ENCODE assay signal across 8 cellular contexts in the genomic region with DNA sequence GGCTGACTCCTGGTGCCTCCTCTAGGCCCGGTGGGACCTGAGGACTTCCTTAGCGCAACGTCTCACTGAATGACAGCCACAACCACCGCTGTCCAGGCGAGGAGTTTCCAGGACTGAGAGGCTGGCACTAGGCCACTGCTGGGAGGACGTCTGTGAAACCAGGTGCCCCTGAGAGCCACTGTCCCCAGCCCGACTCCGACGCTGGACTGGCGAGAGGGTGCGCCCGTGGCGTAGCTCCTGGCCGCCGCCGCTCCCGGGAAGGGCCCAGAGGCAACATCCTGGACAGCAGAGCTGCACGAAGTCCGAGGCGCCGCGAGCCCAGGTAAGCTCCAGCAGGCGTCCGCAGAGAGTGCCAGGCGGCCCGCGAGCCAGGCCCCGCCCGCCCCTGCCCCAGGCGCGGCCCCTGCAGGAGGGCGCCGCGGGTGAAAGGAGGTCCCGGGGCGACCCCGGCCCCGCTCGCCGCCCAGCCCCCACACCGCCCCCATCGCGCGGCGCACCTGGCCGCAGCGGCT. TPM values are rescaled to one million over a fixed set of nuclear protein-coding genes. Genes with fewer than 3 reads are reported as not detected.
A peak's percentile ranks its signal among the peaks of the same experiment; 100 is the strongest.
DNase-seq lines count a peak whose midpoint lies in the region; ATAC-seq and TF ChIP-seq lines count a peak whose summit lies in the region.

No MANE protein-coding gene starts in this region.

- H3K27me3 Mint-ChIP-seq in neural progenitor cell (ENCODE audit: insufficient read depth, low read depth): peaks cover 3% of the 10 kb centered on the region

- H4K20me1 ChIP-seq in neural progenitor cell (ENCODE audit: low read depth): peaks cover 51% of the 10 kb centered on the region

- ATAC-seq in HG02763 (IDR thresholded peaks at IDR 0.05; ENCODE audit: unreplicated experiment) (peak; percentile 11), foreskin keratinocyte (peak; percentile 41)

- H3K4me3 Mint-ChIP-seq in neural progenitor cell: peak overlapping the region; percentile 88

- H3K4me2 ChIP-seq in neural progenitor cell: peak overlapping the region; percentile 91

- peak overlapping the region; percentile 82 for H3K9ac ChIP-seq in neural progenitor cell

- TF ChIP-seq CTCF in foreskin keratinocyte (conservative IDR thresholded peaks at IDR 0.05): no peak
- no peak for TF ChIP-seq CTCF in neural progenitor cell (IDR thresholded peaks at IDR 0.05)

- peaks cover 3% of the 10 kb centered on the region for H3K36me3 Mint-ChIP-seq in neural progenitor cell

- no peaks in the 10 kb centered on the region for H3K36me3 ChIP-seq in neural progenitor cell

- peak overlapping the region; percentile 95 for H3K4me3 ChIP-seq in neural progenitor cell

- no peaks in the 10 kb centered on the region for H3K9me3 ChIP-seq in neural progenitor cell (ENCODE audit: low read depth)

- peak overlapping the region; percentile 83 for H2AFZ ChIP-seq in neural progenitor cell (replicated peaks)

- H3K4me1 ChIP-seq in foreskin keratinocyte (no peaks in the 10 kb centered on the region), neural progenitor cell (peaks cover 7% of the 10 kb centered on the region)

- DNase-seq in DMS 273 (lab: John Stamatoyannopoulos, UW; ENCODE audit: unreplicated experiment) (peak; percentile 49), DMS 273 treated with DMSO at 0.1 percent for 48 hours (lab: John Stamatoyannopoulos, UW) (no peak), NCI-H146 (lab: John Stamatoyannopoulos, UW) (peak; percentile 66), foreskin keratinocyte (peak in 1 of 2 donors; percentile 32), neural progenitor cell (ENCODE audit: low spot score) (peak; percentile 74), NCI-H526 treated with DMSO at 0.1 percent for 48 hours (lab: John Stamatoyannopoulos, UW) (no peak)
- peak; percentile 77 for DNase-seq in activated effector memory CD4-positive, alpha-beta T cell treated with anti-CD3 and anti-CD28 coated beads, Interleukin-2, amount 50 U/mL, for 16 hours

- H3F3A ChIP-seq in neural progenitor cell (ENCODE audit: low read depth): peaks cover 13% of the 10 kb centered on the region

- peaks cover 22% of the 10 kb centered on the region for H3K4me1 Mint-ChIP-seq in neural progenitor cell

- H3K79me2 ChIP-seq in neural progenitor cell (ENCODE audit: low read depth): peaks cover 54% of the 10 kb centered on the region

- H3K27ac Mint-ChIP-seq in neural progenitor cell: peak overlapping the region; percentile 16

- no peaks in the 10 kb centered on the region for H3K9me3 Mint-ChIP-seq in neural progenitor cell

- H3K27me3 ChIP-seq in foreskin keratinocyte (no peaks in the 10 kb centered on the region), neural progenitor cell (no peaks in the 10 kb centered on the region)

- H3K27ac ChIP-seq in foreskin keratinocyte (peak overlapping the region; percentile 82), neural progenitor cell (peak overlapping the region; percentile 91)

RNA-seq across cellular contexts. Expression of a gene that starts 0.5 kb away (rescaled TPM):
- total RNA-seq in foreskin keratinocyte (40.4 and 43.1 TPM in 2 replicates), neural progenitor cell (ENCODE audit: low replicate concordance) (20.6 and 50.9 TPM in 2 replicates)
- polyA plus RNA-seq in foreskin keratinocyte: 22.9 and 23.0 TPM in 2 replicates

RNA-seq across cellular contexts. Expression of a gene that starts 9.4 kb away (rescaled TPM):
- total RNA-seq in foreskin keratinocyte (not detected in 2 replicates), neural progenitor cell (ENCODE audit: low replicate concordance) (not detected in 2 replicates)
- not detected in 2 replicates for polyA plus RNA-seq in foreskin keratinocyte

RNA-seq across cellular contexts. Expression of a gene that starts 22.8 kb away (rescaled TPM):
- total RNA-seq in foreskin keratinocyte (18.1 and 18.7 TPM in 2 replicates), neural progenitor cell (ENCODE audit: low replicate concordance) (7.2 and 12.5 TPM in 2 replicates)
- 19.8 and 22.2 TPM in 2 replicates for polyA plus RNA-seq in foreskin keratinocyte

RNA-seq across cellular contexts. Expression of a gene that starts 28.4 kb away (rescaled TPM):
- not detected in 2 replicates for total RNA-seq in foreskin keratinocyte
- not detected in 2 replicates for polyA plus RNA-seq in foreskin keratinocyte
- not detected in 2 replicates for total RNA-seq in neural progenitor cell (ENCODE audit: low replicate concordance)

RNA-seq across cellular contexts. Expression of a gene that starts 56.8 kb away (rescaled TPM):
- total RNA-seq in foreskin keratinocyte (125 and 132 TPM in 2 replicates), neural progenitor cell (ENCODE audit: low replicate concordance) (28.6 and 97.0 TPM in 2 replicates)
- polyA plus RNA-seq in foreskin keratinocyte: 150 and 159 TPM in 2 replicates

Comparison
In these comparisons a context has a peak if more than half of its experiments do, and no peak if none do; other contexts are left out.
1. DNase-seq: peak in DMS 273 (single experiment), NCI-H146 (single experiment), activated effector memory CD4-positive, alpha-beta T cell treated with anti-CD3 and anti-CD28 coated beads, Interleukin-2, amount 50 U/mL, for 16 hours (single experiment) and neural progenitor cell (single experiment); none in DMS 273 treated with DMSO at 0.1 percent for 48 hours (single experiment) and NCI-H526 treated with DMSO at 0.1 percent for 48 hours (single experiment).